20 cellular contexts compared by ENCODE assay signal in genomic region chr2:95342556-95343320, GRCh38. TPM values are rescaled to one million over a fixed set of nuclear protein-coding genes. Genes with fewer than 3 reads are reported as not detected.
DNase-seq lines count a peak whose midpoint lies in the region; FAIRE-seq and TF ChIP-seq lines count a peak whose summit lies in the region.
"Had no signal": no experiment of that assay in that cellular context is flagged by ENCODE, and none has a peak within 500 bp of the region (broad histone marks: within the 10 kb centered on the region; RNA-seq: fewer than 3 reads in every experiment).

No MANE protein-coding gene starts in this region.

- no peaks in the 10 kb centered on the region for H3K36me3 Mint-ChIP-seq in MCF 10A (ENCODE audit: insufficient read depth, unreplicated experiment)
- H3K36me3 Mint-ChIP-seq in astrocyte (ENCODE audit: low read depth, unreplicated experiment) = no peaks in the 10 kb centered on the region
- no peaks in the 10 kb centered on the region for H3K36me3 Mint-ChIP-seq in activated T-cell treated with anti-CD3 and anti-CD28 coated beads, Interleukin-2, amount 50 U/mL, for 24 hours (ENCODE audit: low read depth)
- H3K36me3 Mint-ChIP-seq in H9 (ENCODE audit: insufficient read depth in 1 of 3, low read depth in 3 of 3) = no peaks in the 10 kb centered on the region
- H3K36me3 Mint-ChIP-seq: CD14-positive monocyte had no signal

- H2BK20ac ChIP-seq in H9 (ENCODE audit: low read depth, low read length, poor library complexity, severe bottlenecking) = no peak overlapping the region

- H2AFZ ChIP-seq in mammary epithelial cell (ENCODE audit: low read depth, low read length) (no peak overlapping the region), astrocyte (ENCODE audit: low read depth, low read length) (no peak overlapping the region), mesenchymal stem cell (ENCODE audit: low read depth, low read length) (no peak overlapping the region), H9 (ENCODE audit: low read length) (no peak overlapping the region)

- H3K23ac ChIP-seq in mesenchymal stem cell (ENCODE audit: low read length in 2 of 2) (no peak overlapping the region), H9 (ENCODE audit: insufficient read length, low read depth, low read length) (no peak overlapping the region)

- H2BK12ac ChIP-seq in mesenchymal stem cell (ENCODE audit: low read length in 2 of 2) (no peak overlapping the region), H9 (ENCODE audit: insufficient read length, low read depth, low read length) (no peak overlapping the region)

- H4K5ac ChIP-seq in H9 (ENCODE audit: insufficient read length, low read depth, low read length) = no peak overlapping the region

- BruUV-seq in mammary epithelial cell (replicated peaks; lab: Mats Ljungman, UMichigan) = no TSS peak
- BruUV-seq in MCF 10A (replicated peaks; lab: Mats Ljungman, UMichigan) = no TSS peak

- no peaks in the 10 kb centered on the region for H3K27me3 ChIP-seq in mammary epithelial cell (ENCODE audit: insufficient read depth, low read length)
- H3K27me3 ChIP-seq in astrocyte (ENCODE audit: insufficient read depth, low read length) = peaks cover 11% of the 10 kb centered on the region
- peaks cover 10 to 67% of the 10 kb centered on the region in 2 experiments for H3K27me3 ChIP-seq in mesenchymal stem cell (ENCODE audit: control insufficient read depth in 1 of 2, insufficient read depth in 1 of 2, low read length in 2 of 2)
- H3K27me3 ChIP-seq in suprapubic skin = peaks cover 15% of the 10 kb centered on the region
- H3K27me3 ChIP-seq in H9 (ENCODE audit: insufficient read depth, low read length) = peaks cover 19% of the 10 kb centered on the region; the same call in 1 of the 2 replicates

- H3K4me1 ChIP-seq in mammary epithelial cell (ENCODE audit: insufficient read depth, low read length) (peaks cover 41% of the 10 kb centered on the region), astrocyte (ENCODE audit: insufficient read depth, low read length) (peaks cover 10% of the 10 kb centered on the region), mesenchymal stem cell (ENCODE audit: control insufficient read depth, insufficient read depth, low read depth, low read length) (peaks cover 21% of the 10 kb centered on the region), suprapubic skin (peaks cover 22% of the 10 kb centered on the region), H9 (ENCODE audit: insufficient read depth, low read length) (no peaks in the 10 kb centered on the region)

- H3K79me1 ChIP-seq in mesenchymal stem cell (replicated peaks; ENCODE audit: low read length, poor library complexity, severe bottlenecking) (no peaks in the 10 kb centered on the region), H9 (ENCODE audit: insufficient read depth, low read depth, low read length, poor library complexity, severe bottlenecking) (no peaks in the 10 kb centered on the region)

- H3K4me1 Mint-ChIP-seq in MCF 10A (ENCODE audit: insufficient read depth, unreplicated experiment) (peaks cover 18% of the 10 kb centered on the region), astrocyte (ENCODE audit: low read depth, unreplicated experiment) (no peaks in the 10 kb centered on the region), H9 (no peaks in the 10 kb centered on the region)
- peaks cover 2% of the 10 kb centered on the region for H3K4me1 Mint-ChIP-seq in activated T-cell treated with anti-CD3 and anti-CD28 coated beads, Interleukin-2, amount 50 U/mL, for 24 hours (ENCODE audit: low read depth)

- H4K20me1 ChIP-seq in mammary epithelial cell (ENCODE audit: insufficient read depth, low read length) (no peaks in the 10 kb centered on the region), astrocyte (ENCODE audit: insufficient read depth, low read length) (no peaks in the 10 kb centered on the region), H9 (ENCODE audit: control insufficient read depth, insufficient read depth, insufficient read length) (no peaks in the 10 kb centered on the region)

- H3K9ac ChIP-seq in mammary epithelial cell (ENCODE audit: insufficient read depth, low read length) = no peak overlapping the region
- no peak overlapping the region for H3K9ac ChIP-seq in astrocyte (ENCODE audit: low read length)
- no peak overlapping the region for H3K9ac ChIP-seq in mesenchymal stem cell (ENCODE audit: low read length)
- no peak overlapping the region for H3K9ac ChIP-seq in H9 (ENCODE audit: extremely low read depth, insufficient read length, low read length)

- no peak overlapping the region for H3K56ac ChIP-seq in H9 (ENCODE audit: insufficient read length, low read depth, low read length)

- H3K79me2 ChIP-seq in mammary epithelial cell (ENCODE audit: insufficient read depth, low read length) (no peaks in the 10 kb centered on the region), astrocyte (ENCODE audit: insufficient read depth, low read length) (no peaks in the 10 kb centered on the region), H9 (ENCODE audit: insufficient read depth, low read length) (no peaks in the 10 kb centered on the region)

- H3K4me3 Mint-ChIP-seq in MCF 10A (ENCODE audit: unreplicated experiment) (no peak overlapping the region), astrocyte (ENCODE audit: unreplicated experiment) (no peak overlapping the region), H9 (no peak overlapping the region)
- no peak overlapping the region for H3K4me3 Mint-ChIP-seq in activated T-cell treated with anti-CD3 and anti-CD28 coated beads, Interleukin-2, amount 50 U/mL, for 24 hours
- H3K4me3 Mint-ChIP-seq: CD14-positive monocyte had no signal

- H3K18ac ChIP-seq in mesenchymal stem cell (ENCODE audit: low read depth in 1 of 2, low read length in 2 of 2) (no peak overlapping the region), H9 (ENCODE audit: insufficient read length, low read depth, low read length) (no peak overlapping the region)

- TF ChIP-seq EP300 in suprapubic skin (IDR thresholded peaks at IDR 0.05) = no peak

- peak overlapping the region; percentile 43 for H2AK5ac ChIP-seq in mesenchymal stem cell (ENCODE audit: low read length, severe bottlenecking)
- H2AK5ac ChIP-seq in H9 (ENCODE audit: insufficient read length, low read length) = no peak overlapping the region

- no peak overlapping the region for H2BK5ac ChIP-seq in mesenchymal stem cell (ENCODE audit: low read depth, low read length, poor library complexity, severe bottlenecking)
- no peak overlapping the region for H2BK5ac ChIP-seq in H9 (ENCODE audit: insufficient read length, low read length)

- H3K9me3 ChIP-seq in mammary epithelial cell (replicated peaks; ENCODE audit: insufficient read depth, low read length) (no peaks in the 10 kb centered on the region), astrocyte (ENCODE audit: insufficient read depth, low read depth, low read length) (no peaks in the 10 kb centered on the region), mesenchymal stem cell (ENCODE audit: control insufficient read depth, low read length) (no peaks in the 10 kb centered on the region), suprapubic skin (no peaks in the 10 kb centered on the region), H9 (ENCODE audit: control insufficient read depth, low read depth, low read length) (no peaks in the 10 kb centered on the region)

- POLR2A ChIA-PET in MCF 10A (lab: Yijun Ruan, JAX) = interaction anchor here (4.3 kb wide), 1 partner anchor 8 kb away, joined by 49 read pairs; no protein-coding TSS in a partner anchor

- no peaks in the 10 kb centered on the region for H3K27me3 Mint-ChIP-seq in MCF 10A (ENCODE audit: insufficient read depth, unreplicated experiment)
- H3K27me3 Mint-ChIP-seq in astrocyte (ENCODE audit: low read depth, unreplicated experiment) = peaks cover 65% of the 10 kb centered on the region
- H3K27me3 Mint-ChIP-seq in activated T-cell treated with anti-CD3 and anti-CD28 coated beads, Interleukin-2, amount 50 U/mL, for 24 hours = peaks cover 54% of the 10 kb centered on the region
- H3K27me3 Mint-ChIP-seq in H9 (ENCODE audit: low read depth) = peaks cover 81% of the 10 kb centered on the region

- H3K36me3 ChIP-seq in mammary epithelial cell (ENCODE audit: insufficient read depth, low read length) = no peaks in the 10 kb centered on the region
- no peaks in the 10 kb centered on the region for H3K36me3 ChIP-seq in astrocyte (ENCODE audit: insufficient read depth, low read length)
- no peaks in the 10 kb centered on the region for H3K36me3 ChIP-seq in mesenchymal stem cell (ENCODE audit: control insufficient read depth in 1 of 2, insufficient read depth in 2 of 2, low read depth in 1 of 2, low read length in 2 of 2)
- H3K36me3 ChIP-seq in suprapubic skin = no peaks in the 10 kb centered on the region

- H2BK15ac ChIP-seq in mesenchymal stem cell (ENCODE audit: low read depth, poor library complexity, severe bottlenecking) = no peak overlapping the region
- H2BK15ac ChIP-seq in H9 (ENCODE audit: low read depth, low read length) = no peak overlapping the region

- H3K27ac ChIP-seq in mammary epithelial cell (ENCODE audit: insufficient read depth, low read depth, low read length) (peak overlapping the region; percentile 13), astrocyte (ENCODE audit: low read depth, low read length) (no peak overlapping the region), mesenchymal stem cell (ENCODE audit: low read length, poor library complexity, severe bottlenecking) (no peak overlapping the region), suprapubic skin (no peak overlapping the region), H9 (ENCODE audit: insufficient read length, low read depth, low read length) (no peak overlapping the region)

- no peak for TF ChIP-seq POLR2A in suprapubic skin (IDR thresholded peaks at IDR 0.05)

- H3K23me2 ChIP-seq in H9 (ENCODE audit: insufficient read length, low read depth, low read length, poor library complexity, severe bottlenecking) = peaks cover 7% of the 10 kb centered on the region

- H3K27ac Mint-ChIP-seq in MCF 10A (ENCODE audit: low read depth, unreplicated experiment) (no peak overlapping the region), astrocyte (ENCODE audit: unreplicated experiment) (peak overlapping the region; percentile 19), H9 (no peak overlapping the region)
- H3K27ac Mint-ChIP-seq in activated T-cell treated with anti-CD3 and anti-CD28 coated beads, Interleukin-2, amount 50 U/mL, for 24 hours = no peak overlapping the region
- H3K27ac Mint-ChIP-seq: CD14-positive monocyte had no signal

- H2BK120ac ChIP-seq in mesenchymal stem cell (ENCODE audit: low read depth, low read length) (no peak overlapping the region), H9 (ENCODE audit: low read depth, low read length, poor library complexity, severe bottlenecking) (no peak overlapping the region)

- no peak overlapping the region for H3K4me3 ChIP-seq in mammary epithelial cell (replicated peaks in 1 of 3; ENCODE audit: insufficient read depth in 1 of 3, low read depth in 2 of 3, low read length in 3 of 3)
- no peak overlapping the region for H3K4me3 ChIP-seq in astrocyte (ENCODE audit: insufficient read depth, low read depth, low read length)
- no peak overlapping the region for H3K4me3 ChIP-seq in mesenchymal stem cell (ENCODE audit: insufficient read depth in 1 of 2, low read depth in 1 of 2, low read length in 2 of 2)
- H3K4me3 ChIP-seq in suprapubic skin = no peak overlapping the region
- H3K4me3 ChIP-seq: GM12878 had no signal

- H3K4ac ChIP-seq in mesenchymal stem cell (ENCODE audit: low read depth in 1 of 2, low read length in 2 of 2) = no peak overlapping the region
- no peak overlapping the region for H3K4ac ChIP-seq in H9 (ENCODE audit: low read depth, low read length)

- H3K9me3 Mint-ChIP-seq in MCF 10A (ENCODE audit: unreplicated experiment) = no peaks in the 10 kb centered on the region
- peaks cover 2% of the 10 kb centered on the region for H3K9me3 Mint-ChIP-seq in astrocyte (ENCODE audit: unreplicated experiment)
- H3K9me3 Mint-ChIP-seq in activated T-cell treated with anti-CD3 and anti-CD28 coated beads, Interleukin-2, amount 50 U/mL, for 24 hours = no peaks in the 10 kb centered on the region
- H3K9me3 Mint-ChIP-seq in H9 = no peaks in the 10 kb centered on the region; a peak in 1 of 5 replicates

- H4K91ac ChIP-seq in mesenchymal stem cell (ENCODE audit: low read length) (no peak overlapping the region), H9 (ENCODE audit: insufficient read length, low read depth, low read length) (no peak overlapping the region)

- no peak overlapping the region for H3T11ph ChIP-seq in H9 (ENCODE audit: low read length)

- no peak for FAIRE-seq in astrocyte (lab: Jason Lieb, UNC)
- FAIRE-seq: GM12878, GM18507 had no signal

- no peak for DNase-seq in mammary epithelial cell
- no peak for DNase-seq in MCF 10A (ENCODE audit: unreplicated experiment)
- DNase-seq in astrocyte (ENCODE audit: low read depth) = no peak
- no peak for DNase-seq in mesenchymal stem cell
- DNase-seq in suprapubic skin (ENCODE audit: low spot score in 2 of 2) = peak; percentile 56 to 74
- no peak for DNase-seq in activated T-cell treated with anti-CD3 and anti-CD28 coated beads, Interleukin-2, amount 50 U/mL, for 24 hours
- no peak for DNase-seq in H9
- no peak for DNase-seq in NCI-H774 (lab: John Stamatoyannopoulos, UW)
- DNase-seq: COR-L47, DMS53, HCEC 1CT, Karpas-422, NCI-H1417, NCI-H2029, NCI-H2171 treated with DMSO at 0.1 percent for 48 hours, NCI-H82, RPMI8226 had no signal

- intact Hi-C loops in mammary epithelial cell (cut with micrococcal nuclease) = loop anchor here (1.0 kb wide), 1 partner anchor 8 kb away; no protein-coding TSS in a partner anchor
- intact Hi-C loops in MCF 10A (cut with micrococcal nuclease) = no loop called here

- H4K8ac ChIP-seq in mesenchymal stem cell (ENCODE audit: low read length) = no peak overlapping the region
- no peak overlapping the region for H4K8ac ChIP-seq in H9 (replicated peaks; ENCODE audit: insufficient read length, low read depth, low read length)

- in situ Hi-C loops in mammary epithelial cell (cut with MboI; ENCODE audit: low sequenced_read_pairs in 2 of 2) = no loop called here

- H3K14ac ChIP-seq in mesenchymal stem cell (ENCODE audit: low read length in 2 of 2) (no peak overlapping the region), H9 (ENCODE audit: insufficient read depth, low read length) (no peak overlapping the region)

- no peak for TF ChIP-seq CTCF in mammary epithelial cell (conservative IDR thresholded peaks at IDR 0.05 in 1 of 2, IDR thresholded peaks at IDR 0.05 in 1 of 2; ENCODE audit: extremely low read depth in 1 of 2, insufficient read depth in 1 of 2, low read depth in 1 of 2, low read length in 2 of 2)
- no peak for TF ChIP-seq CTCF in MCF 10A (IDR thresholded peaks at IDR 0.05; ENCODE audit: unreplicated experiment)
- no peak for TF ChIP-seq CTCF in astrocyte (IDR thresholded peaks at IDR 0.05; ENCODE audit: insufficient read depth, low read depth, low read length)
- no peak for TF ChIP-seq CTCF in suprapubic skin (IDR thresholded peaks at IDR 0.05)
- TF ChIP-seq CTCF in H9 (conservative IDR thresholded peaks at IDR 0.05) = no peak

- CTCF ChIA-PET in mammary epithelial cell (lab: Charles Lee; ENCODE audit: low non-redundant PET) = no interaction called here
- CTCF ChIA-PET in MCF 10A (lab: Yijun Ruan, JAX) = interaction anchor here (0.7 to 3.5 kb wide), 5 partner anchors 8 to 111 kb away, joined by 3 to 62 read pairs (median 5); no protein-coding TSS in a partner anchor

- WGBS in mammary epithelial cell (ENCODE audit: low coverage, missing lambda C conversion rate) = 98% methylated on average over 10 of the region's 12 CpGs
- WGBS in mesenchymal stem cell = 74% methylated on average over 12 of the region's 12 CpGs
- 91% methylated on average over 12 of the region's 12 CpGs for WGBS in suprapubic skin
- WGBS in H9 (ENCODE audit: extremely low coverage, insufficient read length, low lambda C conversion rate) = no CpG with 5 or more reads among the region's 12 CpGs

- H3K4me2 ChIP-seq in mammary epithelial cell (ENCODE audit: insufficient read depth, low read depth, low read length) (no peak overlapping the region), astrocyte (ENCODE audit: low read length) (no peak overlapping the region), mesenchymal stem cell (ENCODE audit: low read length, poor library complexity, severe bottlenecking) (no peak overlapping the region), H9 (ENCODE audit: insufficient read depth, insufficient read length, low read length) (no peak overlapping the region)

- dilution Hi-C loops in mammary epithelial cell (cut with HindIII; ENCODE audit: low sequenced_read_pairs) = no loop called here

RNA-seq across cellular contexts. Expression of gene KCNIP3, which starts 45.6 kb away (rescaled TPM):
- total RNA-seq in mammary epithelial cell = 10 to 100 TPM in 1 of 2 donors, 1 to 10 TPM in 1; 4.8 to 14.8 TPM
- polyA plus RNA-seq in mammary epithelial cell = 5.4 TPM
- polyA minus RNA-seq in mammary epithelial cell = 3.7 TPM
- total RNA-seq in MCF 10A (2022) = 9.5 and 15.6 TPM in 2 replicates
- total RNA-seq in astrocyte = 0.68 and 1.5 TPM in 2 replicates
- polyA plus RNA-seq in mesenchymal stem cell (2013, experiment 1 of 2) = 0.18 TPM
- 0.05 TPM for polyA plus RNA-seq in mesenchymal stem cell (2013, experiment 2 of 2)
- total RNA-seq in suprapubic skin = 10 to 100 TPM in 3 of 4 donors, 1 to 10 TPM in 1; 7.1 to 21.6 (median 13.6) TPM
- total RNA-seq in H9 (2021) = 1.5 TPM in 2 replicates
- total RNA-seq: GM12878 had no signal
- polyA plus RNA-seq: CD14-positive monocyte, GM12878 had no signal

RNA-seq across cellular contexts. Expression of gene FAHD2A, which starts 59.8 kb away (rescaled TPM):
- 10 to 100 TPM; 23.8 to 26.8 TPM for total RNA-seq in mammary epithelial cell
- 30.1 TPM for polyA plus RNA-seq in mammary epithelial cell
- polyA minus RNA-seq in mammary epithelial cell = 62.2 TPM
- 23.9 and 24.1 TPM in 2 replicates for total RNA-seq in MCF 10A (2022)
- total RNA-seq in astrocyte = 21.9 and 23.4 TPM in 2 replicates
- 10.7 TPM for polyA plus RNA-seq in mesenchymal stem cell (2013, experiment 1 of 2)
- polyA plus RNA-seq in mesenchymal stem cell (2013, experiment 2 of 2) = 11.0 TPM
- total RNA-seq in suprapubic skin = 10 to 100 TPM; 16.4 to 52.5 (median 26.9) TPM
- 36.9 and 39.8 TPM in 2 replicates for total RNA-seq in H9 (2021)

Comparison
In these comparisons a context has a peak if more than half of its experiments do, and no peak if none do; other contexts are left out.
1. DNase-seq: peak in suprapubic skin (2 of 2); none in mammary epithelial cell (single experiment), MCF 10A (single experiment), astrocyte (single experiment), mesenchymal stem cell (single experiment), activated T-cell treated with anti-CD3 and anti-CD28 coated beads, Interleukin-2, amount 50 U/mL, for 24 hours (single experiment), H9 (single experiment) and NCI-H774 (single experiment).